Comparison of ENCODE assay signal across 1 cellular context in the genomic region with DNA sequence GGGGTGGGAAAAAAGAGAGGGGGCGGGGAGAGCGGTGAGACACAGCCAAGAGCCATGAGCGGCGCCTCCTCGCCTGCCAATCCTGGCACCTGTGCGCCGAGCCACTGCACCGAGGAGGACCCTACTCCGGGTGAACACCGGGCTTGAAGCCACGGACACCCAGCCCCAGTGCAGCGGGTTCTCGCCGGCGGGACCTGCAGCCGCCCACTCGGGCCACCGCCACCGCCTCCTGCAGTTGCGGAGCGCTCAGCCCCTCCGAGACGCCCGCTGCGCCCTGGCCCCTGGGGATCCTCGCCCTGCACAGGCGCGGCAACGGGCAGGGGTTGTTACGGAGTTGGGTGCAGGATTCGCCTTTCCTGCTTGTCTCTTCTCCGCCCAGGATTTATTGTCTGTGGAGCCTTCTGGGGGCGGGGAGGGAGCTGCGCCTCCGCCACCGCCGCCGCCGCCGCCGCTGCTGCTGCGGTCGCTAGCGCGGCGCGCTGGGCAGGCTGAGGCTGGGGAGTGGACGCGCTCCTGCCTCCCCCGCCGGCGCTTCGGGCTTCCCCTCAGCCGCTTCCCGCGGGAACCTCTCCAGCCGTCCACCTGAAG.
A peak's percentile ranks its signal among the peaks of the same experiment; 100 is the strongest.
TF ChIP-seq lines count a peak whose summit lies in the region.

A gene (plus strand): TSS at position 76 of the 588 bp plus-strand sequence. CDS start 718 bp downstream, outside the sequence.

TF ChIP-seq in HepG2, 621 proteins besides CTCF, POLR2A, EP300 and RAD21 (continued from another document):
- TF ChIP-seq, protein P1, sequence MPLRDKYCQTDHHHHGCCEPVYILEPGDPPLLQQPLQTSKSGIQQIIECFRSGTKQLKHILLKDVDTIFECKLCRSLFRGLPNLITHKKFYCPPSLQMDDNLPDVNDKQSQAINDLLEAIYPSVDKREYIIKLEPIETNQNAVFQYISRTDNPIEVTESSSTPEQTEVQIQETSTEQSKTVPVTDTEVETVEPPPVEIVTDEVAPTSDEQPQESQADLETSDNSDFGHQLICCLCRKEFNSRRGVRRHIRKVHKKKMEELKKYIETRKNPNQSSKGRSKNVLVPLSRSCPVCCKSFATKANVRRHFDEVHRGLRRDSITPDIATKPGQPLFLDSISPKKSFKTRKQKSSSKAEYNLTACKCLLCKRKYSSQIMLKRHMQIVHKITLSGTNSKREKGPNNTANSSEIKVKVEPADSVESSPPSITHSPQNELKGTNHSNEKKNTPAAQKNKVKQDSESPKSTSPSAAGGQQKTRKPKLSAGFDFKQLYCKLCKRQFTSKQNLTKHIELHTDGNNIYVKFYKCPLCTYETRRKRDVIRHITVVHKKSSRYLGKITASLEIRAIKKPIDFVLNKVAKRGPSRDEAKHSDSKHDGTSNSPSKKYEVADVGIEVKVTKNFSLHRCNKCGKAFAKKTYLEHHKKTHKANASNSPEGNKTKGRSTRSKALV (CRISPR knock-in tag; IDR thresholded peaks at IDR 0.05), result 0 out of 2 replicates have a peak, but pooled peaks have one; percentile 35
- TF ChIP-seq, protein P2, sequence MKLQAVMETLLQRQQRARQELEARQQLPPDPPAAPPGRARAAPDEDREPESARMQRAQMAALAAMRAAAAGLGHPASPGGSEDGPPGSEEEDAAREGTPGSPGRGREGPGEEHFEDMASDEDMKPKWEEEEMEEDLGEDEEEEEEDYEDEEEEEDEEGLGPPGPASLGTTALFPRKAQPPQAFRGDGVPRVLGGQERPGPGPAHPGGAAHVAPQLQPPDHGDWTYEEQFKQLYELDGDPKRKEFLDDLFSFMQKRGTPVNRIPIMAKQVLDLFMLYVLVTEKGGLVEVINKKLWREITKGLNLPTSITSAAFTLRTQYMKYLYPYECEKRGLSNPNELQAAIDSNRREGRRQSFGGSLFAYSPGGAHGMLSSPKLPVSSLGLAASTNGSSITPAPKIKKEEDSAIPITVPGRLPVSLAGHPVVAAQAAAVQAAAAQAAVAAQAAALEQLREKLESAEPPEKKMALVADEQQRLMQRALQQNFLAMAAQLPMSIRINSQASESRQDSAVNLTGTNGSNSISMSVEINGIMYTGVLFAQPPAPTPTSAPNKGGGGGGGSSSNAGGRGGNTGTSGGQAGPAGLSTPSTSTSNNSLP (IDR thresholded peaks at IDR 0.05; ENCODE audit: low read depth, low read length), result no peak
- no peak for TF ChIP-seq NR2F6 (IDR thresholded peaks at IDR 0.05)
- no peak for TF ChIP-seq NR2F6 (CRISPR knock-in tag; IDR thresholded peaks at IDR 0.05)
- no peak for TF ChIP-seq SP140L (CRISPR knock-in tag; IDR thresholded peaks at IDR 0.05; ENCODE audit: borderline replicate concordance)
- TF ChIP-seq ZEB1 (IDR thresholded peaks at IDR 0.05; ENCODE audit: insufficient replicate concordance, low read depth), result no peak
- TF ChIP-seq RBAK (CRISPR knock-in tag; IDR thresholded peaks at IDR 0.05), result no peak
- TF ChIP-seq ZNF878 (CRISPR knock-in tag; IDR thresholded peaks at IDR 0.05), result no peak
TF ChIP-seq in HepG2: peak in this region for 2.
